ENCODE assay signal across 27 cellular contexts in the genomic region with DNA sequence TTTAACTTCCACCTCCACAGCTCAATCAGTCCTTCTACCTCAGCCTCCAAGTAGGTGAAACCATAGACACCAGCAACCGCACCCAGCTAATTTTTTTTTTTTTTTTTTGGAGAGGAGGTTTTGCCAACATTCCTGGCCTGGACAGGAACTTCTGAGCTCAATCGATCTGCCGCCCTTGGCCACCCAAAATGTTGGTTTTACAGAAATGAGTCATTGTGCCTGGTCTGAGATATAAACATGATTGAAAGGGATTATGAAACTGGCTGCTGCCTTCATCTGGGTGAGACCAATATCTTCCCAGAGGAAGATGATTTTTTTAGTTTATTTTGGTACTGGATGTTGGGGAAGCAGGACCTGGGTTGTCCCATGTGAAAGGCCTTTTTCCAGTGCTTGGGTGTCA. TPM values are rescaled to one million over a fixed set of nuclear protein-coding genes. Genes with fewer than 3 reads are reported as not detected.
"Had no signal": no experiment of that assay in that cellular context is flagged by ENCODE, and none has a peak within 500 bp of the region (broad histone marks: within the 10 kb centered on the region; RNA-seq: fewer than 3 reads in every experiment).

No MANE protein-coding gene starts in this region.

- H3K9me3 ChIP-seq: body of pancreas, breast epithelium had no signal

- H3K4me3 ChIP-seq: body of pancreas, breast epithelium had no signal

- ATAC-seq: activated CD4-positive, alpha-beta T cell treated with anti-CD3 and anti-CD28 coated beads for 36 hours; activated CD8-positive, alpha-beta T cell treated with anti-CD3 and anti-CD28 coated beads, Interleukin-2, amount 10 ng/mL, durations not matched to agents 7 days and 5 days; body of pancreas had no signal

- H3K36me3 ChIP-seq: breast epithelium had no signal

- H3K27ac ChIP-seq: body of pancreas, breast epithelium had no signal

- DNase-seq: activated CD4-positive, alpha-beta T cell treated with anti-CD3 and anti-CD28 coated beads for 36 hours; activated CD4-positive, alpha-beta T cell treated with anti-CD3 and anti-CD28 coated beads, Interleukin-2, amount 10 ng/mL, durations not matched to agents 7 days and 5 days; activated CD4-positive, alpha-beta T cell treated with anti-CD3 and anti-CD28 coated beads, Interleukin-2, amount 50 U/mL, for 48 hours; activated CD8-positive, alpha-beta T cell treated with anti-CD3 and anti-CD28 coated beads, Interleukin-2, amount 10 ng/mL, durations not matched to agents 7 days and 5 days; activated gamma-delta T cell; activated naive CD4-positive, alpha-beta T cell treated with Interleukin-2 at 50 U/mL for 16 hours; activated naive CD8-positive, alpha-beta T cell treated with anti-CD3 and anti-CD28 coated beads, Interleukin-2, amount 10 ng/mL, durations not matched to agents 7 days and 5 days; activated T-cell treated with anti-CD3 and anti-CD28 coated beads, Interleukin-2, amount 50 U/mL, for 24 hours; body of pancreas; NCI-H1092; NCI-H1436 treated with DMSO at 0.1 percent for 48 hours; NCI-H1694 treated with DMSO at 0.1 percent for 48 hours; NCI-H2029 treated with DMSO at 0.1 percent for 48 hours; NCI-H2107; NCI-H2171; NCI-H510A; NCI-H526; NCI-H748 treated with DMSO at 0.1 percent for 48 hours; NK-92 treated with Interleukin-12 subunit alpha and Interleukin-12 subunit beta, amount 100 ng/mL, for 24 hours; Right ventricle myocardium superior had no signal

- H3K27me3 ChIP-seq: body of pancreas, breast epithelium had no signal

- H3K4me1 ChIP-seq: body of pancreas, breast epithelium had no signal

RNA-seq across cellular contexts. Expression of a gene that starts 9.2 kb away (rescaled TPM):
- total RNA-seq: activated CD4-positive, alpha-beta T cell treated with anti-CD3 and anti-CD28 coated beads for 36 hours; activated CD4-positive, alpha-beta T cell treated with anti-CD3 and anti-CD28 coated beads, Interleukin-2, amount 10 ng/mL, durations not matched to agents 7 days and 5 days; activated CD8-positive, alpha-beta T cell treated with anti-CD3 and anti-CD28 coated beads, Interleukin-2, amount 10 ng/mL, durations not matched to agents 7 days and 5 days; activated naive CD8-positive, alpha-beta T cell treated with anti-CD3 and anti-CD28 coated beads, Interleukin-2, amount 10 ng/mL, durations not matched to agents 7 days and 5 days; activated T-helper 2 cell treated with anti-CD3 and anti-CD28 coated beads, Interferon-gamma antibody, Interleukin-2, Interleukin-4, amounts not matched to agents 10 μg/mL and 5 μg/mL and 100 μg/mL, durations not matched to agents 14 hours and 24 hours and 36 hours; body of pancreas; breast epithelium; cardiac septum; M059J; OCI-LY7; Right ventricle myocardium superior had no signal
- polyA plus RNA-seq: adipose tissue had no signal

RNA-seq across cellular contexts. Expression of a gene that starts 12.5 kb away (rescaled TPM):
- total RNA-seq: activated CD4-positive, alpha-beta T cell treated with anti-CD3 and anti-CD28 coated beads for 36 hours; activated CD4-positive, alpha-beta T cell treated with anti-CD3 and anti-CD28 coated beads, Interleukin-2, amount 10 ng/mL, durations not matched to agents 7 days and 5 days; activated CD8-positive, alpha-beta T cell treated with anti-CD3 and anti-CD28 coated beads, Interleukin-2, amount 10 ng/mL, durations not matched to agents 7 days and 5 days; activated naive CD8-positive, alpha-beta T cell treated with anti-CD3 and anti-CD28 coated beads, Interleukin-2, amount 10 ng/mL, durations not matched to agents 7 days and 5 days; activated T-helper 2 cell treated with anti-CD3 and anti-CD28 coated beads, Interferon-gamma antibody, Interleukin-2, Interleukin-4, amounts not matched to agents 10 μg/mL and 5 μg/mL and 100 μg/mL, durations not matched to agents 14 hours and 24 hours and 36 hours; astrocyte; body of pancreas; breast epithelium; cardiac septum; M059J; OCI-LY7; Right ventricle myocardium superior had no signal
- polyA plus RNA-seq: adipose tissue had no signal

RNA-seq across cellular contexts. Expression of a gene that starts 14.9 kb away (rescaled TPM):
- total RNA-seq: activated CD4-positive, alpha-beta T cell treated with anti-CD3 and anti-CD28 coated beads for 36 hours; activated CD4-positive, alpha-beta T cell treated with anti-CD3 and anti-CD28 coated beads, Interleukin-2, amount 10 ng/mL, durations not matched to agents 7 days and 5 days; activated CD8-positive, alpha-beta T cell treated with anti-CD3 and anti-CD28 coated beads, Interleukin-2, amount 10 ng/mL, durations not matched to agents 7 days and 5 days; activated naive CD8-positive, alpha-beta T cell treated with anti-CD3 and anti-CD28 coated beads, Interleukin-2, amount 10 ng/mL, durations not matched to agents 7 days and 5 days; activated T-helper 2 cell treated with anti-CD3 and anti-CD28 coated beads, Interferon-gamma antibody, Interleukin-2, Interleukin-4, amounts not matched to agents 10 μg/mL and 5 μg/mL and 100 μg/mL, durations not matched to agents 14 hours and 24 hours and 36 hours; body of pancreas; breast epithelium; cardiac septum; M059J; OCI-LY7; Right ventricle myocardium superior had no signal
- polyA plus RNA-seq: adipose tissue had no signal

RNA-seq across cellular contexts. Expression of a gene that starts 15.4 kb away (rescaled TPM):
- total RNA-seq: activated CD4-positive, alpha-beta T cell treated with anti-CD3 and anti-CD28 coated beads for 36 hours; activated CD4-positive, alpha-beta T cell treated with anti-CD3 and anti-CD28 coated beads, Interleukin-2, amount 10 ng/mL, durations not matched to agents 7 days and 5 days; activated CD8-positive, alpha-beta T cell treated with anti-CD3 and anti-CD28 coated beads, Interleukin-2, amount 10 ng/mL, durations not matched to agents 7 days and 5 days; activated naive CD8-positive, alpha-beta T cell treated with anti-CD3 and anti-CD28 coated beads, Interleukin-2, amount 10 ng/mL, durations not matched to agents 7 days and 5 days; activated T-helper 2 cell treated with anti-CD3 and anti-CD28 coated beads, Interferon-gamma antibody, Interleukin-2, Interleukin-4, amounts not matched to agents 10 μg/mL and 5 μg/mL and 100 μg/mL, durations not matched to agents 14 hours and 24 hours and 36 hours; body of pancreas; breast epithelium; cardiac septum; M059J; OCI-LY7; Right ventricle myocardium superior had no signal
- polyA plus RNA-seq: adipose tissue had no signal

RNA-seq across cellular contexts. Expression of a gene that starts 21.7 kb away (rescaled TPM):
- total RNA-seq: activated CD4-positive, alpha-beta T cell treated with anti-CD3 and anti-CD28 coated beads for 36 hours; activated CD4-positive, alpha-beta T cell treated with anti-CD3 and anti-CD28 coated beads, Interleukin-2, amount 10 ng/mL, durations not matched to agents 7 days and 5 days; activated CD8-positive, alpha-beta T cell treated with anti-CD3 and anti-CD28 coated beads, Interleukin-2, amount 10 ng/mL, durations not matched to agents 7 days and 5 days; activated naive CD8-positive, alpha-beta T cell treated with anti-CD3 and anti-CD28 coated beads, Interleukin-2, amount 10 ng/mL, durations not matched to agents 7 days and 5 days; activated T-helper 2 cell treated with anti-CD3 and anti-CD28 coated beads, Interferon-gamma antibody, Interleukin-2, Interleukin-4, amounts not matched to agents 10 μg/mL and 5 μg/mL and 100 μg/mL, durations not matched to agents 14 hours and 24 hours and 36 hours; astrocyte; body of pancreas; breast epithelium; cardiac septum; M059J; OCI-LY7; Right ventricle myocardium superior had no signal
- polyA plus RNA-seq: adipose tissue had no signal
